Comparison of ENCODE assay signal across 19 cellular contexts in the genomic region with DNA sequence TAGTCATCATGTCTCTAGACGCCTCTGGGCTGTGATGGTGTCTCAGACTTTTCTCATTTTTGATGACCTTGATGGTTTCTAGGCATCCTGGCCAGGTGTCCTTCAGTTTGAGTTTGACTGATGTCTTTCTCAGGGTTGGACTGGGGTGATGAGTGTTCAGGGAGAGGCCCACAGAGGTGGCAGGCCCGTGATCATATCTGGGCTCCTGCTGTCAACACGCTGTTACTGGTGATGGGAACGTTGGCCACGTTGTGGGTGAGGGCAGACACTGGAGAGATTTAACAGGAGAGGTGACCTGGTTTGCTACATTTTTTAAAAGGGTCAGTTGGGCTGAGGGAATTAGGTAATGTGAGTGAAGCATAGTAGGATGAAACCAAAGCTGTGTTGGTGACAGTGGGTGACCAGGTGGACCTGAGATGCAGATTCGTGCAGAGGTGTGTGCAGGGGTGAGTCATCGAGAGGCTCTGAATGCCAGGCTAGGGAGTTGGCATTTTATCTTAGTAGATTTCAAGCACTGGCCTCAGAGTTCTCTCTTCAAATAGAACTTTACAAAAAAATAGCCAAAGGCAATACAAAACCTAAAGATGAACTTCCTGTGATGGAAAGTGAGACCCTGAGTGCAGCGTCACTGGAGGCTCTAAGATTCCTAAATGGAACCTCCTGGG.
A peak's percentile ranks its signal among the peaks of the same experiment; 100 is the strongest.
DNase-seq lines count a peak whose midpoint lies in the region; ATAC-seq and TF ChIP-seq lines count a peak whose summit lies in the region.
"Had no signal": no experiment of that assay in that cellular context is flagged by ENCODE, and none has a peak within 500 bp of the region (broad histone marks: within the 10 kb centered on the region; RNA-seq: fewer than 3 reads in every experiment).

No MANE protein-coding gene starts in this region.

- intact Hi-C loops in adrenal gland (cut with DNase I): no loop called here

- H3K27me3 ChIP-seq in neutrophil (no peaks in the 10 kb centered on the region), adrenal gland (no peaks in the 10 kb centered on the region)
- H3K27me3 ChIP-seq: BE2C, Peyer's patch had no signal

- H3K4me3 ChIP-seq in neutrophil (ENCODE audit: low read depth in 1 of 2, low read length in 1 of 2): no peak overlapping the region
- H3K4me3 ChIP-seq in adrenal gland: no peak overlapping the region
- H3K4me3 ChIP-seq: GM12878, Peyer's patch, SJSA1 had no signal

- peak; percentile 32 for DNase-seq in SIG-M5 treated with dmso at 0.1 percent for 504 hours (lab: John Stamatoyannopoulos, UW; ENCODE audit: unreplicated experiment)
- no peak for DNase-seq in SIG-M5 (lab: John Stamatoyannopoulos, UW)
- DNase-seq in SW480 (ENCODE audit: low spot score): peak; percentile 65
- no peak for DNase-seq in amniotic stem cell (lab: John Stamatoyannopoulos, UW)
- no peak for DNase-seq in adrenal gland
- DNase-seq: BE2C; CD8-positive, alpha-beta memory T cell; HFFc6; NCI-H1436; NCI-H2029 treated with DMSO at 0.1 percent for 48 hours; NCI-H510A treated with DMSO at 0.1 percent for 48 hours; NCI-H82; Peyer's patch had no signal

- H3K9me3 ChIP-seq in KOPT-K1 (ENCODE audit: insufficient read depth, low read length, poor library complexity, severe bottlenecking) (no peaks in the 10 kb centered on the region), neutrophil (no peaks in the 10 kb centered on the region), adrenal gland (replicated peaks in 1 of 3) (no peaks in the 10 kb centered on the region)
- H3K9me3 ChIP-seq: BE2C, Peyer's patch, SJSA1 had no signal

- TF ChIP-seq CTCF in neutrophil (IDR thresholded peaks at IDR 0.05): no peak
- no peak for TF ChIP-seq CTCF in adrenal gland (IDR thresholded peaks at IDR 0.05)

- peak overlapping the region; percentile 35 for H3K27ac ChIP-seq in KOPT-K1 (ENCODE audit: low read depth, low read length, poor library complexity, severe bottlenecking)
- H3K27ac ChIP-seq in neutrophil: peak overlapping the region; percentile 73
- H3K27ac ChIP-seq in adrenal gland: no peak overlapping the region
- H3K27ac ChIP-seq: 22Rv1, Peyer's patch, SJSA1 had no signal

- H3K4me1 ChIP-seq in neutrophil (ENCODE audit: control insufficient read depth in 1 of 2, insufficient read depth in 1 of 2, low read depth in 1 of 2, low read length in 1 of 2) (peaks cover 58 to 70% of the 10 kb centered on the region in 2 experiments), adrenal gland (replicated peaks in 1 of 2) (peaks cover 0 to 5% of the 10 kb centered on the region in 2 donors)
- H3K4me1 ChIP-seq: BE2C, Peyer's patch, SJSA1 had no signal

- ATAC-seq in HG03565 (IDR thresholded peaks at IDR 0.05; ENCODE audit: unreplicated experiment): no peak
- ATAC-seq: GM12878 had no signal

- no peak for TF ChIP-seq POLR2A in adrenal gland (IDR thresholded peaks at IDR 0.05)

- H3K36me3 ChIP-seq in KOPT-K1 (ENCODE audit: insufficient read depth, low read length): no peaks in the 10 kb centered on the region
- H3K36me3 ChIP-seq in neutrophil: no peaks in the 10 kb centered on the region
- H3K36me3 ChIP-seq in adrenal gland (replicated peaks in 1 of 2): no peaks in the 10 kb centered on the region
- H3K36me3 ChIP-seq: BE2C, Peyer's patch, SJSA1 had no signal

- 58 to 72% (median 64%) methylated on average over 5 to 8 of the region's 8 CpGs for WGBS in adrenal gland, 4 donors

Comparison
In these comparisons a context has a peak if more than half of its experiments do, and no peak if none do; other contexts are left out.
1. DNase-seq: peak in SIG-M5 treated with dmso at 0.1 percent for 504 hours (single experiment) and SW480 (single experiment); none in SIG-M5 (single experiment), amniotic stem cell (single experiment) and adrenal gland (0 of 7).
2. H3K27ac ChIP-seq: peak in KOPT-K1 (single experiment) and neutrophil (single experiment); none in adrenal gland (0 of 5).